2 cellular contexts compared by ENCODE assay signal in the genomic region with DNA sequence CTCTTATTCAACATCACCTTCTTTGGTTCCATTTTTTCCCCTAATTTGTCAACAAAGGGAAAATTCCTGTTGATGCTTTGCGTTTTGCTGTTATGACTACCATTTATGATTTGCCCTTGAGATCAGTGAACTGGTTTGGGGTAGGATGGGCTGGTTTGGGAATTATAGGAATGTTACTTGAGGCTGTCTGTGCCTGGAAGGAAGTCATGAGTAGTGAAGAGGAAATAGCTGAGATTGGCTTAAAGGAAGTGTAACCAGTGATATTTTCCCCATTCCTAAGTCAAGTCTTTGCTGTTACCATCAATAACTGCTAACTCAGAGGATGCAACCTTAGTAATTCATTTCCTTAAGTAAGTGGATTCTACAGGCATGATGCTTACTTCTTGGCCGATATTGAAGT.
TF ChIP-seq lines count a peak whose summit lies in the region.

No MANE protein-coding gene starts in this region.

TF ChIP-seq in IMR-90, 13 proteins besides CTCF, POLR2A, EP300 and RAD21:
- TF ChIP-seq BHLHE40 (IDR thresholded peaks at IDR 0.05; ENCODE audit: low read depth, low read length) (no peak), SMC3 (IDR thresholded peaks at IDR 0.05; ENCODE audit: low read depth, low read length) (no peak)

TF ChIP-seq in GM12891, 5 proteins besides CTCF, POLR2A, EP300 and RAD21:
- TF ChIP-seq POU2F2 (IDR thresholded peaks at IDR 0.05; ENCODE audit: low read depth, low read length), result no peak
- no peak for TF ChIP-seq PAX5 (IDR thresholded peaks at IDR 0.05; ENCODE audit: insufficient read depth, low read length, severe bottlenecking)
- TF ChIP-seq POLR2AphosphoS5 (IDR thresholded peaks at IDR 0.05; ENCODE audit: low read depth, low read length), result no peak
- no peak for TF ChIP-seq TAF1 (IDR thresholded peaks at IDR 0.05; ENCODE audit: low read depth, low read length)
- no peak for TF ChIP-seq SPI1 (IDR thresholded peaks at IDR 0.05; ENCODE audit: low read depth, low read length)
